ENCODE assay signal across 8 cellular contexts in genomic region chr9:90099262-90099982, GRCh38.
DNase-seq lines count a peak whose midpoint lies in the region; ATAC-seq, FAIRE-seq and TF ChIP-seq lines count a peak whose summit lies in the region.

No MANE protein-coding gene starts in this region.

- FAIRE-seq in H54 (lab: Jason Lieb, UNC): no peak

- TF ChIP-seq POLR2A in H54 (IDR thresholded peaks at IDR 0.05; ENCODE audit: low read depth, low read length): no peak

- peak; percentile 15 for DNase-seq in activated CD8-positive, alpha-beta T cell treated with anti-CD3 and anti-CD28 coated beads for 36 hours
- no peak for DNase-seq in activated CD8-positive, alpha-beta T cell treated with anti-CD3 and anti-CD28 coated beads, Interleukin-2, amount 10 ng/mL, durations not matched to agents 7 days and 5 days
- peak; percentile 32 for DNase-seq in NCI-H510A (lab: John Stamatoyannopoulos, UW)
- peak; percentile 2 for DNase-seq in fibroblast of peridontal ligament (ENCODE audit: extremely low read depth)
- DNase-seq in retina: peak; percentile 56
- no peak for DNase-seq in H54 (ENCODE audit: insufficient read length, low spot score)
- no peak for DNase-seq in stimulated activated CD4-positive, alpha-beta T cell treated with anti-CD3 and anti-CD28 coated beads, Interleukin-12 subunit alpha, Interleukin-12 subunit beta, amount 100 ng/mL, for 4 hours
- no peak for DNase-seq in hepatic stellate cell (ENCODE audit: low spot score)

- H3K9me3 Mint-ChIP-seq in activated CD8-positive, alpha-beta T cell treated with anti-CD3 and anti-CD28 coated beads for 36 hours: no peaks in the 10 kb centered on the region
- no peaks in the 10 kb centered on the region for H3K9me3 Mint-ChIP-seq in activated CD8-positive, alpha-beta T cell treated with anti-CD3 and anti-CD28 coated beads, Interleukin-2, amount 10 ng/mL, durations not matched to agents 7 days and 5 days (ENCODE audit: insufficient read depth)

- POLR2A ChIA-PET in activated CD8-positive, alpha-beta T cell treated with anti-CD3 and anti-CD28 coated beads for 36 hours (lab: Charles Lee): interaction anchor here (1.0 kb wide), 1 partner anchor 510 kb away, joined by 3 read pairs; no protein-coding TSS in a partner anchor
- POLR2A ChIA-PET in activated CD8-positive, alpha-beta T cell treated with anti-CD3 and anti-CD28 coated beads, Interleukin-2, amount 10 ng/mL, durations not matched to agents 7 days and 5 days (lab: Charles Lee): no interaction called here

- peak; percentile 57 for TF ChIP-seq CTCF in activated CD8-positive, alpha-beta T cell treated with anti-CD3 and anti-CD28 coated beads for 36 hours (IDR thresholded peaks at IDR 0.05)

- CTCF ChIA-PET in activated CD8-positive, alpha-beta T cell treated with anti-CD3 and anti-CD28 coated beads for 36 hours (lab: Charles Lee): interaction anchor here (0.7 to 9.1 kb wide), 10 partner anchors 10 to 523 kb away, joined by 3 to 355 read pairs (median 4); partner anchors contain the start of gene GADD45G
- CTCF ChIA-PET in activated CD8-positive, alpha-beta T cell treated with anti-CD3 and anti-CD28 coated beads, Interleukin-2, amount 10 ng/mL, durations not matched to agents 7 days and 5 days (lab: Charles Lee): interaction anchor here (0.6 to 5.1 kb wide), 27 partner anchors 9 to 528 kb away, joined by 3 to 287 read pairs (median 3); partner anchors contain the start of gene GADD45G

- intact Hi-C loops in activated CD8-positive, alpha-beta T cell treated with anti-CD3 and anti-CD28 coated beads for 36 hours (cut with micrococcal nuclease): loop anchor here (5.0 kb wide), 1 partner anchor 177 kb away; no protein-coding TSS in a partner anchor

- H3K27me3 Mint-ChIP-seq in activated CD8-positive, alpha-beta T cell treated with anti-CD3 and anti-CD28 coated beads for 36 hours: peaks cover 18% of the 10 kb centered on the region
- peaks cover 19% of the 10 kb centered on the region for H3K27me3 Mint-ChIP-seq in activated CD8-positive, alpha-beta T cell treated with anti-CD3 and anti-CD28 coated beads, Interleukin-2, amount 10 ng/mL, durations not matched to agents 7 days and 5 days (ENCODE audit: low read depth)

- no peaks in the 10 kb centered on the region for H3K36me3 Mint-ChIP-seq in activated CD8-positive, alpha-beta T cell treated with anti-CD3 and anti-CD28 coated beads for 36 hours (ENCODE audit: low read depth)
- no peaks in the 10 kb centered on the region for H3K36me3 Mint-ChIP-seq in activated CD8-positive, alpha-beta T cell treated with anti-CD3 and anti-CD28 coated beads, Interleukin-2, amount 10 ng/mL, durations not matched to agents 7 days and 5 days (ENCODE audit: low read depth)

- peaks cover 6% of the 10 kb centered on the region for H3K4me1 Mint-ChIP-seq in activated CD8-positive, alpha-beta T cell treated with anti-CD3 and anti-CD28 coated beads for 36 hours (ENCODE audit: low read depth)
- H3K4me1 Mint-ChIP-seq in activated CD8-positive, alpha-beta T cell treated with anti-CD3 and anti-CD28 coated beads, Interleukin-2, amount 10 ng/mL, durations not matched to agents 7 days and 5 days (ENCODE audit: low read depth): peaks cover 28% of the 10 kb centered on the region

- H3K27ac Mint-ChIP-seq in activated CD8-positive, alpha-beta T cell treated with anti-CD3 and anti-CD28 coated beads for 36 hours: no peak overlapping the region
- H3K27ac Mint-ChIP-seq in activated CD8-positive, alpha-beta T cell treated with anti-CD3 and anti-CD28 coated beads, Interleukin-2, amount 10 ng/mL, durations not matched to agents 7 days and 5 days: no peak overlapping the region

- peak; percentile 40 for ATAC-seq in activated CD8-positive, alpha-beta T cell treated with anti-CD3 and anti-CD28 coated beads for 36 hours
- ATAC-seq in activated CD8-positive, alpha-beta T cell treated with anti-CD3 and anti-CD28 coated beads, Interleukin-2, amount 10 ng/mL, durations not matched to agents 7 days and 5 days: no peak

- H3K4me3 Mint-ChIP-seq in activated CD8-positive, alpha-beta T cell treated with anti-CD3 and anti-CD28 coated beads for 36 hours: no peak overlapping the region
- no peak overlapping the region for H3K4me3 Mint-ChIP-seq in activated CD8-positive, alpha-beta T cell treated with anti-CD3 and anti-CD28 coated beads, Interleukin-2, amount 10 ng/mL, durations not matched to agents 7 days and 5 days

Comparison
In these comparisons a context has a peak if more than half of its experiments do, and no peak if none do; other contexts are left out.
1. DNase-seq: peak in activated CD8-positive, alpha-beta T cell treated with anti-CD3 and anti-CD28 coated beads for 36 hours (single experiment), NCI-H510A (single experiment), fibroblast of peridontal ligament (single experiment) and retina (single experiment); none in activated CD8-positive, alpha-beta T cell treated with anti-CD3 and anti-CD28 coated beads, Interleukin-2, amount 10 ng/mL, durations not matched to agents 7 days and 5 days (single experiment), H54 (single experiment), stimulated activated CD4-positive, alpha-beta T cell treated with anti-CD3 and anti-CD28 coated beads, Interleukin-12 subunit alpha, Interleukin-12 subunit beta, amount 100 ng/mL, for 4 hours (single experiment) and hepatic stellate cell (single experiment).